Comparison of ENCODE assay signal across 30 cellular contexts in the genomic region with DNA sequence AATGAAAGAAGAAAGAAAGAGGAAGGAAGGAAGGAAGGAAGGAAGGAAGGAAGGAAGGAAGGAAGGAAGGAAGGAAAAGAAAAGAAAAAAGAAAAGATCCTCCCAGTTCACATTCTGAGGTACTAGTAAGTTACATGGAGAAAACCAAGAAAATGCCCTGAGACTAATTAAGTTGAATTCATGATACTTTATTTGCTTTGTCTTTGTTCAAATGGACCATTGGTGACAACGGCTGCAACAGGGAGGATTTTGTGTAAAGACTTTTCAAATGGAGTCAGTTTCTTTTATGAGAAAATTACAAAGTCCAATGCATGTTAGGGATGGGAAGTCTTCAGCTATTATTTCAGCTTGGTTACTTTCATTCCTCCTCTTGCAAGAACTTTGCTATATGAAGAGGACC. TPM values are rescaled to one million over a fixed set of nuclear protein-coding genes. Genes with fewer than 3 reads are reported as not detected.
"Had no signal": no experiment of that assay in that cellular context is flagged by ENCODE, and none has a peak within 500 bp of the region (broad histone marks: within the 10 kb centered on the region; RNA-seq: fewer than 3 reads in every experiment).

No MANE protein-coding gene starts in this region.

- H3K4me1 ChIP-seq: stomach, suprapubic skin, testis, thyroid gland, tibial artery, tibial nerve, transverse colon, upper lobe of left lung, upper lobe of right lung, uterus, vagina had no signal

- DNase-seq: stimulated activated CD4-positive, alpha-beta T cell treated with anti-CD3 and anti-CD28 coated beads, Interleukin-2, amount 100 ng/mL, for 48 hours; stimulated activated CD4-positive, alpha-beta T cell treated with anti-CD3 and anti-CD28 coated beads, Interleukin-4, amount 100 ng/mL, for 1 hour; stimulated activated CD4-positive, alpha-beta T cell treated with anti-CD3 and anti-CD28 coated beads, Interleukin-4, amount 100 ng/mL, for 24 hours; stimulated activated CD4-positive, alpha-beta T cell treated with anti-CD3 and anti-CD28 coated beads, Interleukin-4, amount 100 ng/mL, for 4 hours; stimulated activated CD8-positive, alpha-beta memory T cell treated with anti-CD3 and anti-CD28 coated beads, Interleukin-4, amount 100 ng/mL, for 48 hours; stimulated activated naive B cell treated with anti-CD40 and anti-IgM and Interleukin-4, amounts not matched to agents 10 μg/mL and 1 μg/mL and 100 μg/mL, for 72 hours; stimulated activated naive CD4-positive, alpha-beta T cell; stimulated activated naive CD4-positive, alpha-beta T cell treated with Interleukin-2 at 50 U/mL for 16 hours; stimulated activated naive CD8-positive, alpha-beta T cell treated with anti-CD3 and anti-CD28 coated beads, Interleukin-15, amount 100 ng/mL, for 72 hours; stimulated activated naive CD8-positive, alpha-beta T cell treated with anti-CD3 and anti-CD28 coated beads, Interleukin-15, Interleukin-2, amounts not matched to agents 100 U/mL and 50 U/mL, for 24 hours; stomach; substantia nigra; testis; thyroid gland; tibial artery; transverse colon; trophoblast cell; upper lobe of left lung; upper lobe of right lung; uterus had no signal

- H3K27ac ChIP-seq: stomach, suprapubic skin, testis, thoracic aorta, thyroid gland, tibial artery, tibial nerve, transverse colon, upper lobe of left lung, upper lobe of right lung, uterus, vagina had no signal

- H3K27me3 ChIP-seq: stomach, suprapubic skin, testis, thyroid gland, tibial artery, tibial nerve, transverse colon, upper lobe of left lung, upper lobe of right lung, uterus, vagina had no signal

- ATAC-seq: stimulated activated effector memory CD8-positive, alpha-beta T cell treated with anti-CD3 and anti-CD28 coated beads, Interleukin-12 subunit alpha, Interleukin-12 subunit beta, amount 100 ng/mL, for 72 hours; stimulated activated memory B cell treated with anti-CD40 and anti-IgM and Interleukin-4, amounts not matched to agents 10 μg/mL and 1 μg/mL and 100 μg/mL, for 72 hours; stimulated activated naive B cell treated with anti-CD40 and anti-IgM and Interleukin-4, amounts not matched to agents 10 μg/mL and 1 μg/mL and 100 μg/mL, for 72 hours; stimulated activated naive CD8-positive, alpha-beta T cell treated with anti-CD3 and anti-CD28 coated beads, Interleukin-15, amount 100 ng/mL, for 72 hours; stimulated activated naive CD8-positive, alpha-beta T cell treated with anti-CD3 and anti-CD28 coated beads, Interleukin-15, Interleukin-2, amounts not matched to agents 100 U/mL and 50 U/mL, for 24 hours; upper lobe of right lung had no signal

- H3K9me3 ChIP-seq: suprapubic skin, testis, thoracic aorta, thyroid gland, tibial nerve, transverse colon, upper lobe of right lung, uterus, vagina had no signal

- H3K36me3 ChIP-seq: stomach, suprapubic skin, thoracic aorta, thyroid gland, tibial artery, tibial nerve, transverse colon, upper lobe of left lung, upper lobe of right lung, uterus, vagina had no signal

- H3K4me3 ChIP-seq: stomach, suprapubic skin, testis, thoracic aorta, thyroid gland, tibial artery, tibial nerve, transverse colon, upper lobe of left lung, upper lobe of right lung, uterus, vagina had no signal

RNA-seq across cellular contexts. Expression of gene VCX3A, which starts 8.4 kb away (rescaled TPM):
- total RNA-seq: stomach, subcutaneous adipose tissue, suprapubic skin, temporal lobe, thoracic aorta, tibial nerve, transverse colon, upper lobe of left lung, upper lobe of right lung, ureter, urinary bladder, uterus, vagina had no signal
- polyA plus RNA-seq: urinary bladder had no signal
